In the genomic region with DNA sequence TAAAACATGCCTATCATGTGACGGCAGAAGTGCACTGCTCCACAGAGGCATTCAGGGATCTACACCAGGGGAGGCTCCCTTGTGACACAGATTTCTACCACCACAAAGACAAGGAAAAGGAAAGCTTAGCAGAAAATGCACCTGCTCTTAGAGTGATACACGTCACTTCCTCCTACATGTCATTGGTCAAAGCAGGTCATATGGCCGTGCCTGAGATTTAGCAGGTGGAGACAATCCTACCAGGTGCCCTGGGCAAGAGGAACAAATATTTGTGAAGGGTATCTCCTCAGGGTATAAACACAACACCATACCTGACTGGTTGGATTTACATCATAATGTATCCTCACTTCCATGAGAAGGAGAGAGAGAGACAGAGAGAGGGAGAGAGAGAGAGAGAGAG, we compare ENCODE assay signal across 24 cellular contexts.
DNase-seq lines count a peak whose midpoint lies in the region; ATAC-seq, FAIRE-seq and TF ChIP-seq lines count a peak whose summit lies in the region.
"Had no signal": no experiment of that assay in that cellular context is flagged by ENCODE, and none has a peak within 500 bp of the region (broad histone marks: within the 10 kb centered on the region; RNA-seq: fewer than 3 reads in every experiment).

No MANE protein-coding gene starts in this region.

- BruUV-seq in HepG2 (replicated peaks; lab: Mats Ljungman, UMichigan) (no TSS peak), K562 (replicated peaks; lab: Mats Ljungman, UMichigan) (no TSS peak)

- WGBS in HepG2 (ENCODE audit: low lambda C conversion rate), result 35% methylated on average over 3 of the region's 3 CpGs
- WGBS in right lobe of liver (ENCODE audit: insufficient coverage, low coverage, low lambda C conversion rate, missing lambda C conversion rate), result 69% methylated on average over 3 of the region's 3 CpGs
- 3% methylated on average over 3 of the region's 3 CpGs for WGBS in K562 (ENCODE audit: insufficient coverage, low coverage, missing lambda C conversion rate)
- WGBS in prostate gland, result 95% methylated on average over 3 of the region's 3 CpGs

- no peak for TF ChIP-seq CTCF in HepG2 (CRISPR knock-in tag; IDR thresholded peaks at IDR 0.05)
- TF ChIP-seq CTCF in right lobe of liver (IDR thresholded peaks at IDR 0.05), result no peak
- no peak for TF ChIP-seq CTCF in K562 (IDR thresholded peaks at IDR 0.05 in 2 of 3, conservative IDR thresholded peaks at IDR 0.05 in 1 of 3; ENCODE audit: insufficient read depth in 2 of 3, low read depth in 1 of 3, low read length in 3 of 3)
- no peak for TF ChIP-seq CTCF in ascending aorta (IDR thresholded peaks at IDR 0.05)
- TF ChIP-seq CTCF in prostate gland (IDR thresholded peaks at IDR 0.05), result no peak

- no peaks in the 10 kb centered on the region for H3K79me2 ChIP-seq in HepG2 (ENCODE audit: insufficient read depth, low read length)
- no peaks in the 10 kb centered on the region for H3K79me2 ChIP-seq in K562 (ENCODE audit: control insufficient read depth, insufficient read depth, low read length)

- DNase-seq in HepG2 (ENCODE audit: low spot score) (no peak), right lobe of liver (no peak), K562 (ENCODE audit: extremely low read depth in 1 of 4, low spot score in 3 of 4) (no peak), urothelium cell line (ENCODE audit: low spot score) (no peak), ascending aorta (ENCODE audit: low spot score in 2 of 2) (no peak), prostate gland (ENCODE audit: low spot score) (no peak)
- DNase-seq: 8988T; ACHN; AML-193; BE2C; Calu3; CD4-positive, alpha-beta T cell; CD8-positive, alpha-beta memory T cell; COR-L47; DMS53; DMS79 treated with DMSO at 0.1 percent for 48 hours; GF-D8; GOT3; H7; HCEC 1CT had no signal

- TF ChIP-seq EP300 in HepG2 (IDR thresholded peaks at IDR 0.05; ENCODE audit: low read depth in 2 of 2, low read length in 2 of 2) (no peak), HepG2 (CRISPR knock-in tag; IDR thresholded peaks at IDR 0.05; ENCODE audit: borderline replicate concordance) (no peak), K562 (IDR thresholded peaks at IDR 0.05; ENCODE audit: low read length) (no peak)

- no peak overlapping the region for H3K9ac ChIP-seq in HepG2 (ENCODE audit: insufficient read depth, low read depth, low read length)
- H3K9ac ChIP-seq in K562 (ENCODE audit: insufficient read depth in 1 of 2, low read depth in 2 of 2, low read length in 2 of 2), result no peak overlapping the region
- H3K9ac ChIP-seq: BLaER1 treated with 17β-estradiol and CSF1 and Interleukin-3, amounts not matched to agents 10 nM and 100 nM had no signal

- H2AFZ ChIP-seq in HepG2 (ENCODE audit: low read length) (no peak overlapping the region), K562 (ENCODE audit: low read depth, low read length) (no peak overlapping the region)

- FAIRE-seq in HepG2 (lab: Jason Lieb, UNC) (no peak), K562 (lab: Jason Lieb, UNC) (no peak), urothelium cell line (lab: Jason Lieb, UNC) (peak; percentile 9)
- FAIRE-seq: A549, GM12891, GM18507 had no signal

- H3K36me3 ChIP-seq in HepG2 (replicated peaks in 1 of 2; ENCODE audit: control insufficient read depth in 1 of 2, insufficient read depth in 2 of 2, low read length in 2 of 2) (no peaks in the 10 kb centered on the region), right lobe of liver (no peaks in the 10 kb centered on the region), K562 (ENCODE audit: control insufficient read depth, insufficient read depth, low read length) (no peaks in the 10 kb centered on the region), ascending aorta (no peaks in the 10 kb centered on the region), prostate gland (no peaks in the 10 kb centered on the region)
- H3K36me3 ChIP-seq: BE2C; BLaER1 treated with 17β-estradiol and CSF1 and Interleukin-3, amounts not matched to agents 10 nM and 100 nM had no signal

- POLR2A ChIA-PET in HepG2 (lab: Yijun Ruan, JAX), result no interaction called here
- POLR2A ChIA-PET in K562 (lab: Yijun Ruan, JAX), result no interaction called here

- no peaks in the 10 kb centered on the region for H3K9me1 ChIP-seq in K562 (ENCODE audit: control insufficient read depth, insufficient read depth, low read length)

- ATAC-seq in HepG2 (no peak), right lobe of liver (no peak), K562 (no peak)
- ATAC-seq: A549 had no signal

- peaks cover 61% of the 10 kb centered on the region for H3K9me3 ChIP-seq in HepG2 (ENCODE audit: low read length)
- no peaks in the 10 kb centered on the region for H3K9me3 ChIP-seq in right lobe of liver
- H3K9me3 ChIP-seq in K562 (replicated peaks; ENCODE audit: control insufficient read depth, insufficient read depth, low read depth, low read length), result no peaks in the 10 kb centered on the region
- H3K9me3 ChIP-seq in ascending aorta, result peaks cover 0 to 4% of the 10 kb centered on the region in 2 donors
- no peaks in the 10 kb centered on the region for H3K9me3 ChIP-seq in prostate gland
- H3K9me3 ChIP-seq: A549, BE2C had no signal

- TF ChIP-seq RAD21 in HepG2 (CRISPR knock-in tag; IDR thresholded peaks at IDR 0.05), result no peak
- no peak for TF ChIP-seq RAD21 in K562 (CRISPR knock-in tag; conservative IDR thresholded peaks at IDR 0.05 in 1 of 2, IDR thresholded peaks at IDR 0.05 in 1 of 2)

- H3K27me3 ChIP-seq in HepG2 (ENCODE audit: control insufficient read depth in 1 of 2, insufficient read depth in 2 of 2, low read length in 2 of 2), result no peaks in the 10 kb centered on the region
- H3K27me3 ChIP-seq in right lobe of liver, result no peaks in the 10 kb centered on the region
- H3K27me3 ChIP-seq in K562 (ENCODE audit: control insufficient read depth in 2 of 2, insufficient read depth in 2 of 2, low read length in 2 of 2), result peaks cover 0 to 8% of the 10 kb centered on the region in 2 experiments; a peak in 1 of 5 replicates
- no peaks in the 10 kb centered on the region for H3K27me3 ChIP-seq in ascending aorta
- H3K27me3 ChIP-seq in prostate gland (replicated peaks; ENCODE audit: insufficient read depth), result no peaks in the 10 kb centered on the region
- H3K27me3 ChIP-seq: BE2C; BLaER1 treated with 17β-estradiol and CSF1 and Interleukin-3, amounts not matched to agents 10 nM and 100 nM had no signal

- CTCF ChIA-PET in HepG2 (lab: Yijun Ruan, JAX; ENCODE audit: low intra/inter-chr PET ratio, low total read pairs), result no interaction called here
- CTCF ChIA-PET in K562 (lab: Yijun Ruan, JAX; ENCODE audit: low intra/inter-chr PET ratio), result no interaction called here

- in situ Hi-C loops in HepG2 (cut with HindIII; ENCODE audit: extremely low pct_ligation_motif_present, low pct_unique_long_range_greater_than_20kb) (no loop called here), K562 (cut with MboI) (no loop called here)

- TF ChIP-seq POLR2A in HepG2 (IDR thresholded peaks at IDR 0.05; ENCODE audit: insufficient read depth in 1 of 2, low read depth in 2 of 2, low read length in 2 of 2) (no peak), right lobe of liver (IDR thresholded peaks at IDR 0.05) (no peak), K562 (conservative IDR thresholded peaks at IDR 0.05) (no peak), prostate gland (IDR thresholded peaks at IDR 0.05) (no peak)

- H4K20me1 ChIP-seq in HepG2 (ENCODE audit: insufficient read depth, low read length) (no peaks in the 10 kb centered on the region), K562 (replicated peaks; ENCODE audit: control insufficient read depth, insufficient read depth, low read length) (no peaks in the 10 kb centered on the region)
- H4K20me1 ChIP-seq: BLaER1 treated with 17β-estradiol and CSF1 and Interleukin-3, amounts not matched to agents 10 nM and 100 nM had no signal

- H3K27ac ChIP-seq in HepG2 (ENCODE audit: extremely low read length, insufficient read depth, low read length), result no peak overlapping the region
- H3K27ac ChIP-seq in right lobe of liver, result no peak overlapping the region
- no peak overlapping the region for H3K27ac ChIP-seq in K562 (ENCODE audit: extremely low read depth, low read depth, low read length)
- H3K27ac ChIP-seq in ascending aorta, result no peak overlapping the region
- no peak overlapping the region for H3K27ac ChIP-seq in prostate gland
- H3K27ac ChIP-seq: A549; BLaER1 treated with 17β-estradiol and CSF1 and Interleukin-3, amounts not matched to agents 10 nM and 100 nM had no signal

- H3K4me2 ChIP-seq in HepG2 (ENCODE audit: low read depth, low read length) (no peak overlapping the region), K562 (ENCODE audit: insufficient read depth, low read length) (no peak overlapping the region)
- H3K4me2 ChIP-seq: A549; BLaER1 treated with 17β-estradiol and CSF1 and Interleukin-3, amounts not matched to agents 10 nM and 100 nM had no signal

- intact Hi-C loops in HepG2 (cut with micrococcal nuclease; ENCODE audit: unreplicated experiment) (no loop called here), right lobe of liver (cut with DNase I) (no loop called here), K562 (cut with micrococcal nuclease) (no loop called here), ascending aorta (cut with DNase I) (no loop called here), prostate gland (cut with DNase I) (no loop called here)

- H3K4me1 ChIP-seq in HepG2 (ENCODE audit: insufficient read depth, low read length) (no peaks in the 10 kb centered on the region), right lobe of liver (no peaks in the 10 kb centered on the region), K562 (replicated peaks in 1 of 2; ENCODE audit: control insufficient read depth in 2 of 2, insufficient read depth in 2 of 2, low read length in 2 of 2) (no peaks in the 10 kb centered on the region), ascending aorta (no peaks in the 10 kb centered on the region), prostate gland (replicated peaks) (no peaks in the 10 kb centered on the region)
- H3K4me1 ChIP-seq: A549, BE2C had no signal

- no peak overlapping the region for H3K4me3 ChIP-seq in HepG2 (replicated peaks in 1 of 3; ENCODE audit: insufficient read depth in 1 of 3, low read depth in 2 of 3, low read length in 3 of 3)
- H3K4me3 ChIP-seq in right lobe of liver, result no peak overlapping the region
- H3K4me3 ChIP-seq in K562, result no peak overlapping the region
- no peak overlapping the region for H3K4me3 ChIP-seq in ascending aorta
- H3K4me3 ChIP-seq in prostate gland, result no peak overlapping the region
- H3K4me3 ChIP-seq: A549; BLaER1 treated with 17β-estradiol and CSF1 and Interleukin-3, amounts not matched to agents 10 nM and 100 nM had no signal

TF ChIP-seq in HepG2, 621 proteins besides CTCF, POLR2A, EP300 and RAD21:
- TF ChIP-seq XRCC5 (optimal IDR thresholded peaks at IDR 0.05; ENCODE audit: low read length), result no peak
- peak; percentile 59 for TF ChIP-seq CREB1 (IDR thresholded peaks at IDR 0.05)
- TF ChIP-seq CREB1 (CRISPR knock-in tag; IDR thresholded peaks at IDR 0.05), result no peak

TF ChIP-seq in K562, 482 proteins besides CTCF, POLR2A, EP300 and RAD21 (continues in another document):
- TF ChIP-seq PHB2 (IDR thresholded peaks at IDR 0.05; ENCODE audit: low read depth), result no peak
- TF ChIP-seq, protein P1, sequence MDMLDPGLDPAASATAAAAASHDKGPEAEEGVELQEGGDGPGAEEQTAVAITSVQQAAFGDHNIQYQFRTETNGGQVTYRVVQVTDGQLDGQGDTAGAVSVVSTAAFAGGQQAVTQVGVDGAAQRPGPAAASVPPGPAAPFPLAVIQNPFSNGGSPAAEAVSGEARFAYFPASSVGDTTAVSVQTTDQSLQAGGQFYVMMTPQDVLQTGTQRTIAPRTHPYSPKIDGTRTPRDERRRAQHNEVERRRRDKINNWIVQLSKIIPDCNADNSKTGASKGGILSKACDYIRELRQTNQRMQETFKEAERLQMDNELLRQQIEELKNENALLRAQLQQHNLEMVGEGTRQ (CRISPR knock-in tag; IDR thresholded peaks at IDR 0.05), result peak; percentile 44
